In the genomic region with DNA sequence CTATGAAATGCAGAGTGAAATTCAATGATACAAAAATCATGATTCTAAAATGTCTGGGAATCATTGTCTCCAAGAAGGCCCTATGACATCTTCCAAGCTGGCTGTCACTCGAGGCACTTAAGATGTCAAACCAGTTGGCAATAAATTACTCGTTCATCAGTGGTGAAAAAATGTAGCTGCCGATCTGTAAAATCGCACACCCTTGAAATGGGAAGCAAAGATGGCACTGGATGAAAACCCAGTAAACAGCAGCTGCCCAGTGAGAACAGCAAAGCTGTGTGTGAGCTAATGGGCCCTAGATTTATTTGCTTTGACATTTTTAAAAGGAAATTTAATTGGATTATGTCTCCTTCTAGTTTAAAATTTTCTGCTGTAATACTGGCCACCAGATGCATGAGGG, we compare ENCODE assay signal across 20 cellular contexts.
"Had no signal": no experiment of that assay in that cellular context is flagged by ENCODE, and none has a peak within 500 bp of the region (broad histone marks: within the 10 kb centered on the region; RNA-seq: fewer than 3 reads in every experiment).

No MANE protein-coding gene starts in this region.

- H3K4me3 ChIP-seq: esophagus muscularis mucosa, mucosa of descending colon, neural progenitor cell, smooth muscle cell, stomach had no signal

- H3K4me1 ChIP-seq: esophagus muscularis mucosa, stomach had no signal

- H3K27me3 Mint-ChIP-seq: activated naive CD8-positive, alpha-beta T cell; progenitor cell of endocrine pancreas had no signal

- DNase-seq: activated CD4-positive, alpha-beta T cell treated with anti-CD3 and anti-CD28 coated beads, Interleukin-2, amount 50 U/mL, for 4 hours; activated gamma-delta T cell treated with Interleukin-2 at 50 U/mL for 16 hours; dermis blood vessel endothelial cell; effector memory CD4-positive, alpha-beta T cell; immature natural killer cell; mesenchymal stem cell; mucosa of descending colon; naive B cell; right cardiac atrium; stimulated activated CD4-positive, alpha-beta T cell treated with anti-CD3 and anti-CD28 coated beads, Interleukin-4, amount 100 ng/mL, for 1 hour; stomach; trophoblast cell had no signal

- H3K4me3 Mint-ChIP-seq: activated naive CD8-positive, alpha-beta T cell; immature natural killer cell; naive B cell; neural progenitor cell; stimulated activated effector memory CD8-positive, alpha-beta T cell treated with anti-CD3 and anti-CD28 coated beads, Interleukin-12 subunit alpha, Interleukin-12 subunit beta, amount 100 ng/mL, for 72 hours had no signal

- H3K9ac ChIP-seq: neural progenitor cell had no signal

- H3K36me3 ChIP-seq: esophagus muscularis mucosa, neural progenitor cell, stomach had no signal

- H3K27ac ChIP-seq: esophagus muscularis mucosa, neural progenitor cell, stomach had no signal

- H2AFZ ChIP-seq: neural progenitor cell had no signal

- H3K4me2 ChIP-seq: neural progenitor cell, smooth muscle cell had no signal

- H3K4me1 Mint-ChIP-seq: naive B cell; stimulated activated effector memory CD8-positive, alpha-beta T cell treated with anti-CD3 and anti-CD28 coated beads, Interleukin-12 subunit alpha, Interleukin-12 subunit beta, amount 100 ng/mL, for 72 hours had no signal

- FAIRE-seq: endothelial cell of umbilical vein, TTC549 had no signal

- H3K9me3 ChIP-seq: esophagus muscularis mucosa, mucosa of descending colon, stomach had no signal

- H3K27me3 ChIP-seq: esophagus muscularis mucosa, neural progenitor cell, stomach had no signal

- H3K36me3 Mint-ChIP-seq: activated naive CD8-positive, alpha-beta T cell; naive B cell; neural progenitor cell; stimulated activated effector memory CD8-positive, alpha-beta T cell treated with anti-CD3 and anti-CD28 coated beads, Interleukin-12 subunit alpha, Interleukin-12 subunit beta, amount 100 ng/mL, for 72 hours had no signal

- H3K27ac Mint-ChIP-seq: activated naive CD8-positive, alpha-beta T cell; immature natural killer cell; naive B cell; neural progenitor cell; progenitor cell of endocrine pancreas; stimulated activated effector memory CD8-positive, alpha-beta T cell treated with anti-CD3 and anti-CD28 coated beads, Interleukin-12 subunit alpha, Interleukin-12 subunit beta, amount 100 ng/mL, for 72 hours had no signal

- H3K9me3 Mint-ChIP-seq: immature natural killer cell; stimulated activated effector memory CD8-positive, alpha-beta T cell treated with anti-CD3 and anti-CD28 coated beads, Interleukin-12 subunit alpha, Interleukin-12 subunit beta, amount 100 ng/mL, for 72 hours had no signal
